18 cellular contexts compared by ENCODE assay signal in genomic region chr16:8851761-8852403, GRCh38. TPM values are rescaled to one million over a fixed set of nuclear protein-coding genes. Genes with fewer than 3 reads are reported as not detected.
DNase-seq lines count a peak whose midpoint lies in the region; ATAC-seq and TF ChIP-seq lines count a peak whose summit lies in the region.
"Had no signal": no experiment of that assay in that cellular context is flagged by ENCODE, and none has a peak within 500 bp of the region (broad histone marks: within the 10 kb centered on the region; RNA-seq: fewer than 3 reads in every experiment).

No MANE protein-coding gene starts in this region.

- intact Hi-C loops in left cardiac atrium (cut with DNase I) = no loop called here
- intact Hi-C loops in Right ventricle myocardium inferior (cut with DNase I) = no loop called here

- ATAC-seq in left cardiac atrium = no peak
- no peak for ATAC-seq in Right ventricle myocardium inferior
- ATAC-seq: psoas muscle had no signal

- peaks cover 65% of the 10 kb centered on the region for H3K36me3 Mint-ChIP-seq in activated CD4-positive, alpha-beta memory T cell treated with anti-CD3 and anti-CD28 coated beads, Interleukin-2, amount 10 ng/mL, durations not matched to agents 7 days and 5 days (ENCODE audit: low read depth)
- H3K36me3 Mint-ChIP-seq in immature natural killer cell (peaks cover 4 to 31% (median 5%) of the 10 kb centered on the region in 3 donors), type B pancreatic cell (peaks cover 17% of the 10 kb centered on the region)

- TF ChIP-seq CTCF in type B pancreatic cell (conservative IDR thresholded peaks at IDR 0.05) = no peak

- no peaks in the 10 kb centered on the region for H3K9me3 Mint-ChIP-seq in activated CD4-positive, alpha-beta memory T cell treated with anti-CD3 and anti-CD28 coated beads, Interleukin-2, amount 10 ng/mL, durations not matched to agents 7 days and 5 days
- no peaks in the 10 kb centered on the region for H3K9me3 Mint-ChIP-seq in immature natural killer cell
- no peaks in the 10 kb centered on the region for H3K9me3 Mint-ChIP-seq in type B pancreatic cell
- H3K9me3 Mint-ChIP-seq: activated B cell treated with CpG ODN at 0.5 μM for 24 hours had no signal

- no peaks in the 10 kb centered on the region for H3K27me3 Mint-ChIP-seq in activated CD4-positive, alpha-beta memory T cell treated with anti-CD3 and anti-CD28 coated beads, Interleukin-2, amount 10 ng/mL, durations not matched to agents 7 days and 5 days
- peaks cover 2 to 7% (median 3%) of the 10 kb centered on the region in 3 donors for H3K27me3 Mint-ChIP-seq in immature natural killer cell (ENCODE audit: low read depth in 3 of 3)
- H3K27me3 Mint-ChIP-seq in type B pancreatic cell = no peaks in the 10 kb centered on the region
- H3K27me3 Mint-ChIP-seq: activated B cell treated with CpG ODN at 0.5 μM for 24 hours had no signal

- DNase-seq in left cardiac atrium (peak; percentile 5), Right ventricle myocardium inferior (ENCODE audit: missing footprints) (no peak), immature natural killer cell (no peak), type B pancreatic cell (ENCODE audit: extremely low spot score, unreplicated experiment) (no peak), NCI-H345 (lab: John Stamatoyannopoulos, UW) (no peak), Ammon's horn (ENCODE audit: low spot score) (no peak)
- DNase-seq in activated CD4-positive, alpha-beta memory T cell treated with anti-CD3 and anti-CD28 coated beads, Interleukin-2, amount 10 ng/mL, durations not matched to agents 7 days and 5 days = no peak
- no peak for DNase-seq in activated CD4-positive, alpha-beta T cell treated with anti-CD3 and anti-CD28 coated beads for 1 hour
- DNase-seq: activated B cell treated with CpG ODN at 0.5 μM for 24 hours; activated gamma-delta T cell treated with Interleukin-2 at 50 U/mL for 16 hours; Kasumi-1; mesendoderm; NCI-H187 treated with DMSO at 0.1 percent for 48 hours; NCI-H82; psoas muscle; SIG-M5; stimulated activated CD4-positive, alpha-beta T cell treated with anti-CD3 and anti-CD28 coated beads, Interleukin-4, amount 100 ng/mL, for 1 hour had no signal

- POLR2A ChIA-PET in activated CD4-positive, alpha-beta memory T cell treated with anti-CD3 and anti-CD28 coated beads, Interleukin-2, amount 10 ng/mL, durations not matched to agents 7 days and 5 days (lab: Charles Lee) = interaction anchor here (1.0 to 7.5 kb wide), 7 partner anchors 8 to 53 kb away, joined by 3 to 84 read pairs (median 7); partner anchors contain the start of gene CARHSP1

- no peak overlapping the region for H3K4me3 Mint-ChIP-seq in activated CD4-positive, alpha-beta memory T cell treated with anti-CD3 and anti-CD28 coated beads, Interleukin-2, amount 10 ng/mL, durations not matched to agents 7 days and 5 days
- no peak overlapping the region for H3K4me3 Mint-ChIP-seq in immature natural killer cell
- H3K4me3 Mint-ChIP-seq in type B pancreatic cell = no peak overlapping the region
- H3K4me3 Mint-ChIP-seq: activated B cell treated with CpG ODN at 0.5 μM for 24 hours had no signal

- CTCF ChIA-PET in activated CD4-positive, alpha-beta memory T cell treated with anti-CD3 and anti-CD28 coated beads, Interleukin-2, amount 10 ng/mL, durations not matched to agents 7 days and 5 days (lab: Charles Lee) = interaction anchor here (0.6 to 1.4 kb wide), 4 partner anchors 17 to 85 kb away, joined by 3 to 4 read pairs (median 3); partner anchors contain the start of gene CARHSP1

- peak overlapping the region; percentile 83 for H3K27ac Mint-ChIP-seq in activated CD4-positive, alpha-beta memory T cell treated with anti-CD3 and anti-CD28 coated beads, Interleukin-2, amount 10 ng/mL, durations not matched to agents 7 days and 5 days
- peak overlapping the region in 5 of 6 donors; percentile 63 to 80 (median 74) for H3K27ac Mint-ChIP-seq in immature natural killer cell
- H3K27ac Mint-ChIP-seq in type B pancreatic cell = peak overlapping the region; percentile 82
- H3K27ac Mint-ChIP-seq: activated B cell treated with CpG ODN at 0.5 μM for 24 hours had no signal

- peaks cover 62% of the 10 kb centered on the region for H3K4me1 Mint-ChIP-seq in activated CD4-positive, alpha-beta memory T cell treated with anti-CD3 and anti-CD28 coated beads, Interleukin-2, amount 10 ng/mL, durations not matched to agents 7 days and 5 days
- H3K4me1 Mint-ChIP-seq in immature natural killer cell (peaks cover 17 to 35% of the 10 kb centered on the region in 2 donors), type B pancreatic cell (ENCODE audit: unreplicated experiment) (peaks cover 5% of the 10 kb centered on the region)

RNA-seq across cellular contexts. Expression of gene CARHSP1, which starts 16.9 kb away (rescaled TPM):
- 10 to 100 TPM; 35.5 to 37.6 TPM for total RNA-seq in left cardiac atrium
- total RNA-seq in Right ventricle myocardium inferior = 32.7 TPM
- 100 to 1,000 TPM; 168 to 179 TPM for total RNA-seq in activated CD4-positive, alpha-beta memory T cell treated with anti-CD3 and anti-CD28 coated beads, Interleukin-2, amount 10 ng/mL, durations not matched to agents 7 days and 5 days
- 10 to 100 TPM; 83.0 to 96.8 (median 92.9) TPM for polyA plus RNA-seq in immature natural killer cell
- 84.6 and 88.0 TPM in 2 replicates for total RNA-seq in type B pancreatic cell (ENCODE audit: low replicate concordance)

RNA-seq across cellular contexts. Expression of gene LITAFD, which starts 30.3 kb away (rescaled TPM):
- total RNA-seq in left cardiac atrium = not detected
- total RNA-seq in Right ventricle myocardium inferior = not detected
- total RNA-seq in activated CD4-positive, alpha-beta memory T cell treated with anti-CD3 and anti-CD28 coated beads, Interleukin-2, amount 10 ng/mL, durations not matched to agents 7 days and 5 days = not detected
- polyA plus RNA-seq in immature natural killer cell = not detected
- total RNA-seq in type B pancreatic cell (ENCODE audit: low replicate concordance) = not detected in 2 replicates
- total RNA-seq: activated B cell treated with CpG ODN at 0.5 μM for 24 hours, psoas muscle had no signal
- polyA plus RNA-seq: BJ, psoas muscle had no signal

RNA-seq across cellular contexts. Expression of gene PMM2, which starts 54.2 kb away (rescaled TPM):
- total RNA-seq in left cardiac atrium (10 to 100 TPM; 21.3 to 38.3 TPM), Right ventricle myocardium inferior (15.9 TPM), type B pancreatic cell (ENCODE audit: low replicate concordance) (35.5 and 64.3 TPM in 2 replicates)
- 10 to 100 TPM; 41.7 to 41.8 TPM for total RNA-seq in activated CD4-positive, alpha-beta memory T cell treated with anti-CD3 and anti-CD28 coated beads, Interleukin-2, amount 10 ng/mL, durations not matched to agents 7 days and 5 days
- polyA plus RNA-seq in immature natural killer cell = 10 to 100 TPM; 11.2 to 28.9 (median 15.1) TPM

RNA-seq across cellular contexts. Expression of gene TMEM186, which starts 54.4 kb away (rescaled TPM):
- total RNA-seq in left cardiac atrium (10 to 100 TPM; 10.3 to 12.1 TPM), Right ventricle myocardium inferior (13.8 TPM), type B pancreatic cell (ENCODE audit: low replicate concordance) (14.2 and 18.4 TPM in 2 replicates)
- 10 to 100 TPM; 12.2 to 12.6 TPM for total RNA-seq in activated CD4-positive, alpha-beta memory T cell treated with anti-CD3 and anti-CD28 coated beads, Interleukin-2, amount 10 ng/mL, durations not matched to agents 7 days and 5 days
- 1 to 10 TPM; 6.1 to 8.3 (median 7.0) TPM for polyA plus RNA-seq in immature natural killer cell
